ENCODE assay signal across 8 cellular contexts in the genomic region with DNA sequence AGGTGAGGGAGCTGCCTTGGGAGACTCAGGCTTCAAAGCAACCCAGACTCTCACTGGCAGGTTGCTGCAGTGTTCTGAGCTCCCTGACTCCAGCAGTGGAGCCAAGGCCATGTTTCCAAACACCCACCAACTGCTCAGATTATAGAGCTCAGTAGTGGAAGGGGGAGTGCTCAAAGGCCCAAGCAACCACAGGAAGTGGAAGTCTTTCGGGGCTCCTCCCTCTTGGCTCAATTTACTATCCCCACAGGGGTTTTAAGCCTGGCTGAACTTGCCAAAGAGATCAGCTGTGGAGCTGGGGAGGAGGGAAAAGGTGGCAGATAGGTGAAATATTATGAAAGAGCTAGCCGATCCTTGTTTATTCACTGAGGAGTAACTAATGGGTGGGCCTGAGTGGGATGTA.
DNase-seq lines count a peak whose midpoint lies in the region; ATAC-seq, FAIRE-seq and TF ChIP-seq lines count a peak whose summit lies in the region.

No MANE protein-coding gene starts in this region.

- no peaks in the 10 kb centered on the region for H3K9me3 Mint-ChIP-seq in natural killer cell

- ATAC-seq in A549 (peak; percentile 71 to 73), natural killer cell (no peak), HG02970 (IDR thresholded peaks at IDR 0.05; ENCODE audit: low FRiP score, unreplicated experiment) (no peak)

- peaks cover 17 to 64% of the 10 kb centered on the region in 2 donors for H3K27me3 Mint-ChIP-seq in natural killer cell (ENCODE audit: low read depth in 2 of 2)

- CTCF ChIA-PET in A549 (lab: Yijun Ruan, JAX) = interaction anchor here (2.2 kb wide), 1 partner anchor 22 kb away, joined by 9 read pairs; no protein-coding TSS in a partner anchor

- TF ChIP-seq POLR2A in A549 (IDR thresholded peaks at IDR 0.05; ENCODE audit: low read length) = no peak

- intact Hi-C loops in natural killer cell (cut with micrococcal nuclease) = no loop called here

- peaks cover 0 to 5% of the 10 kb centered on the region in 2 donors for H3K4me1 Mint-ChIP-seq in natural killer cell

- peaks cover 75% of the 10 kb centered on the region for H3K4me1 ChIP-seq in A549

- H3K36me3 Mint-ChIP-seq in natural killer cell = no peaks in the 10 kb centered on the region

- H3K27ac ChIP-seq in A549 = peak overlapping the region; percentile 71 to 81

- TF ChIP-seq CTCF in A549 (IDR thresholded peaks at IDR 0.05) = no peak
- TF ChIP-seq CTCF in bronchial epithelial cell (IDR thresholded peaks at IDR 0.05; ENCODE audit: insufficient read depth, low read length, severe bottlenecking) = no peak
- TF ChIP-seq CTCF in natural killer cell (IDR thresholded peaks at IDR 0.05) = no peak

- no peak overlapping the region for H3K27ac Mint-ChIP-seq in natural killer cell

- H3K4me3 ChIP-seq in A549 (no peak overlapping the region), bronchial epithelial cell (ENCODE audit: low read depth, low read length) (no peak overlapping the region)

- H3K9me3 ChIP-seq in A549 = no peaks in the 10 kb centered on the region

- H3K4me2 ChIP-seq in A549 = peak overlapping the region; percentile 46

- H3K36me3 ChIP-seq in bronchial epithelial cell (ENCODE audit: control insufficient read depth, insufficient read depth, low read length) = peaks cover 1% of the 10 kb centered on the region

- POLR2A ChIA-PET in A549 (lab: Yijun Ruan, JAX) = interaction anchor here (0.6 to 1.8 kb wide), 3 partner anchors 21 to 128 kb away, joined by 4 to 8 read pairs (median 4); no protein-coding TSS in a partner anchor

- TF ChIP-seq RAD21 in A549 (conservative IDR thresholded peaks at IDR 0.05 in 1 of 2, IDR thresholded peaks at IDR 0.05 in 1 of 2) = no peak

- H3K4me3 Mint-ChIP-seq in natural killer cell = no peak overlapping the region

- TF ChIP-seq EP300 in A549 (IDR thresholded peaks at IDR 0.05) = no peak

- FAIRE-seq in A549 (lab: Jason Lieb, UNC) = no peak
- FAIRE-seq in GM19239 (lab: Jason Lieb, UNC) = peak; percentile 90
- no peak for FAIRE-seq in bronchial epithelial cell (lab: Jason Lieb, UNC)

- DNase-seq in A549 (ENCODE audit: low read depth in 1 of 2, low spot score in 1 of 2) (peak in 1 of 2 experiments; percentile 53), GM19239 (ENCODE audit: insufficient read length, low spot score) (no peak), NCI-H1694 treated with DMSO at 0.1 percent for 48 hours (lab: John Stamatoyannopoulos, UW) (peak; percentile 74), bronchial epithelial cell (ENCODE audit: low read depth) (peak; percentile 81), natural killer cell (no peak), GOT3 (lab: John Stamatoyannopoulos, UW) (no peak), NK-92 (lab: John Stamatoyannopoulos, UW; ENCODE audit: unreplicated experiment) (no peak)

- no peaks in the 10 kb centered on the region for H3K27me3 ChIP-seq in bronchial epithelial cell (ENCODE audit: control insufficient read depth, insufficient read depth, low read length)

- WGBS in A549 (ENCODE audit: missing lambda C conversion rate) = 11% methylated on average over 2 of the region's 2 CpGs

TF ChIP-seq in A549, 52 proteins besides CTCF, POLR2A, EP300 and RAD21:
- TF ChIP-seq KDM5A (IDR thresholded peaks at IDR 0.05) (no peak), JUN (IDR thresholded peaks at IDR 0.05) (peak in 1 of 2 experiments; percentile 56; a peak in 2 of 5 replicates), RNF2 (IDR thresholded peaks at IDR 0.05; ENCODE audit: borderline replicate concordance, low read depth) (no peak), ZNF302 (CRISPR knock-in tag; IDR thresholded peaks at IDR 0.05) (no peak), HDAC2 (IDR thresholded peaks at IDR 0.05) (no peak), EHMT2 (IDR thresholded peaks at IDR 0.05; ENCODE audit: low read depth) (no peak), ZFP36 (IDR thresholded peaks at IDR 0.05; ENCODE audit: borderline replicate concordance, partially characterized antibody) (no peak), CBX2 (IDR thresholded peaks at IDR 0.05; ENCODE audit: borderline replicate concordance, low read depth) (no peak), RCOR1 (IDR thresholded peaks at IDR 0.05; ENCODE audit: low read depth, low read length) (no peak), TP53 (CRISPR knock-in tag; IDR thresholded peaks at IDR 0.05) (no peak), POLR2AphosphoS2 (conservative IDR thresholded peaks at IDR 0.05; ENCODE audit: low read length) (0 out of 2 replicates have a peak, but pooled peaks have one; percentile 28), NFE2L2 (conservative IDR thresholded peaks at IDR 0.05; ENCODE audit: low read length) (no peak)
- TF ChIP-seq, protein P1, sequence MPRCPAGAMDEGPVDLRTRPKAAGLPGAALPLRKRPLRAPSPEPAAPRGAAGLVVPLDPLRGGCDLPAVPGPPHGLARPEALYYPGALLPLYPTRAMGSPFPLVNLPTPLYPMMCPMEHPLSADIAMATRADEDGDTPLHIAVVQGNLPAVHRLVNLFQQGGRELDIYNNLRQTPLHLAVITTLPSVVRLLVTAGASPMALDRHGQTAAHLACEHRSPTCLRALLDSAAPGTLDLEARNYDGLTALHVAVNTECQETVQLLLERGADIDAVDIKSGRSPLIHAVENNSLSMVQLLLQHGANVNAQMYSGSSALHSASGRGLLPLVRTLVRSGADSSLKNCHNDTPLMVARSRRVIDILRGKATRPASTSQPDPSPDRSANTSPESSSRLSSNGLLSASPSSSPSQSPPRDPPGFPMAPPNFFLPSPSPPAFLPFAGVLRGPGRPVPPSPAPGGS (IDR thresholded peaks at IDR 0.05) = no peak
- TF ChIP-seq, protein P2, sequence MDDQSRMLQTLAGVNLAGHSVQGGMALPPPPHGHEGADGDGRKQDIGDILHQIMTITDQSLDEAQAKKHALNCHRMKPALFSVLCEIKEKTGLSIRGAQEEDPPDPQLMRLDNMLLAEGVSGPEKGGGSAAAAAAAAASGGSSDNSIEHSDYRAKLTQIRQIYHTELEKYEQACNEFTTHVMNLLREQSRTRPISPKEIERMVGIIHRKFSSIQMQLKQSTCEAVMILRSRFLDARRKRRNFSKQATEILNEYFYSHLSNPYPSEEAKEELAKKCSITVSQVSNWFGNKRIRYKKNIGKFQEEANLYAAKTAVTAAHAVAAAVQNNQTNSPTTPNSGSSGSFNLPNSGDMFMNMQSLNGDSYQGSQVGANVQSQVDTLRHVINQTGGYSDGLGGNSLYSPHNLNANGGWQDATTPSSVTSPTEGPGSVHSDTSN (IDR thresholded peaks at IDR 0.05) = peak; percentile 27; the same call in 1 of the 2 replicates
- TF ChIP-seq, protein P3, sequence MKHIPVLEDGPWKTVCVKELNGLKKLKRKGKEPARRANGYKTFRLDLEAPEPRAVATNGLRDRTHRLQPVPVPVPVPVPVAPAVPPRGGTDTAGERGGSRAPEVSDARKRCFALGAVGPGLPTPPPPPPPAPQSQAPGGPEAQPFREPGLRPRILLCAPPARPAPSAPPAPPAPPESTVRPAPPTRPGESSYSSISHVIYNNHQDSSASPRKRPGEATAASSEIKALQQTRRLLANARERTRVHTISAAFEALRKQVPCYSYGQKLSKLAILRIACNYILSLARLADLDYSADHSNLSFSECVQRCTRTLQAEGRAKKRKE (CRISPR knock-in tag; IDR thresholded peaks at IDR 0.05; ENCODE audit: low read depth) = no peak

Comparison
In these comparisons a context has a peak if more than half of its experiments do, and no peak if none do; other contexts are left out.
1. ATAC-seq: peak in A549 (2 of 2); none in natural killer cell (0 of 3) and HG02970 (single experiment).
2. DNase-seq: peak in NCI-H1694 treated with DMSO at 0.1 percent for 48 hours (single experiment) and bronchial epithelial cell (single experiment); none in GM19239 (single experiment), natural killer cell (single experiment), GOT3 (single experiment) and NK-92 (single experiment).